21 cellular contexts compared by ENCODE assay signal in genomic region chr11:72984448-72985077, GRCh38.
"Had no signal": no experiment of that assay in that cellular context is flagged by ENCODE, and none has a peak within 500 bp of the region (broad histone marks: within the 10 kb centered on the region; RNA-seq: fewer than 3 reads in every experiment).

No MANE protein-coding gene starts in this region.

- H3K4me1 ChIP-seq: prostate gland had no signal

- H3K27ac ChIP-seq: prostate gland had no signal

- H3K27me3 ChIP-seq: heart left ventricle, spleen had no signal

- H3K9me3 ChIP-seq: heart left ventricle, mucosa of descending colon, prostate gland, spleen had no signal

- H3K9me3 Mint-ChIP-seq: activated CD4-positive, alpha-beta T cell treated with anti-CD3 and anti-CD28 coated beads, Interleukin-2, amount 10 ng/mL, durations not matched to agents 24 days and 14 days; effector memory CD8-positive, alpha-beta T cell; naive thymus-derived CD4-positive, alpha-beta T cell; stimulated activated effector memory CD8-positive, alpha-beta T cell treated with anti-CD3 and anti-CD28 coated beads, Interleukin-12 subunit alpha, Interleukin-12 subunit beta, amount 100 ng/mL, for 72 hours had no signal

- H3K27me3 Mint-ChIP-seq: activated CD4-positive, alpha-beta T cell treated with anti-CD3 and anti-CD28 coated beads, Interleukin-2, amount 10 ng/mL, durations not matched to agents 24 days and 14 days; activated naive CD8-positive, alpha-beta T cell; effector memory CD8-positive, alpha-beta T cell; naive thymus-derived CD4-positive, alpha-beta T cell had no signal

- H3K4me3 Mint-ChIP-seq: activated CD4-positive, alpha-beta T cell treated with anti-CD3 and anti-CD28 coated beads, Interleukin-2, amount 10 ng/mL, durations not matched to agents 24 days and 14 days; activated CD8-positive, alpha-beta T cell treated with anti-CD3 and anti-CD28 coated beads, Interleukin-2, amount 10 ng/mL, durations not matched to agents 7 days and 5 days; activated naive CD8-positive, alpha-beta T cell; effector memory CD8-positive, alpha-beta T cell; naive thymus-derived CD4-positive, alpha-beta T cell; stimulated activated effector memory CD8-positive, alpha-beta T cell treated with anti-CD3 and anti-CD28 coated beads, Interleukin-12 subunit alpha, Interleukin-12 subunit beta, amount 100 ng/mL, for 72 hours had no signal

- H3K4me1 Mint-ChIP-seq: stimulated activated effector memory CD8-positive, alpha-beta T cell treated with anti-CD3 and anti-CD28 coated beads, Interleukin-12 subunit alpha, Interleukin-12 subunit beta, amount 100 ng/mL, for 72 hours had no signal

- DNase-seq: activated CD4-positive, alpha-beta T cell treated with anti-CD3 and anti-CD28 coated beads, Interleukin-2, amount 10 ng/mL, durations not matched to agents 24 days and 14 days; activated CD4-positive, CD25-positive, alpha-beta regulatory T cell; activated CD8-positive, alpha-beta memory T cell treated with anti-CD3 and anti-CD28 coated beads, Interleukin-2, amount 50 U/mL, for 4 hours; activated CD8-positive, alpha-beta T cell treated with anti-CD3 and anti-CD28 coated beads, Interleukin-2, amount 10 ng/mL, durations not matched to agents 7 days and 5 days; activated gamma-delta T cell treated with Interleukin-2 at 50 U/mL for 16 hours; activated T-cell treated with anti-CD3 and anti-CD28 coated beads, Interleukin-2, amount 50 U/mL, for 48 hours; dermis blood vessel endothelial cell; effector memory CD8-positive, alpha-beta T cell; heart left ventricle; left cardiac atrium; mucosa of descending colon; naive thymus-derived CD4-positive, alpha-beta T cell; occipital lobe; spleen; stimulated activated CD4-positive, alpha-beta T cell treated with anti-CD3 and anti-CD28 coated beads, Interleukin-2, amount 100 ng/mL, for 24 hours; T-helper 2 cell had no signal

- H3K4me3 ChIP-seq: heart left ventricle, lung, mucosa of descending colon, prostate gland, spleen had no signal

- H3K27ac Mint-ChIP-seq: activated CD4-positive, alpha-beta T cell treated with anti-CD3 and anti-CD28 coated beads, Interleukin-2, amount 10 ng/mL, durations not matched to agents 24 days and 14 days; activated CD8-positive, alpha-beta T cell treated with anti-CD3 and anti-CD28 coated beads, Interleukin-2, amount 10 ng/mL, durations not matched to agents 7 days and 5 days; activated naive CD8-positive, alpha-beta T cell; naive thymus-derived CD4-positive, alpha-beta T cell; stimulated activated effector memory CD8-positive, alpha-beta T cell treated with anti-CD3 and anti-CD28 coated beads, Interleukin-12 subunit alpha, Interleukin-12 subunit beta, amount 100 ng/mL, for 72 hours had no signal

- ATAC-seq: activated CD8-positive, alpha-beta T cell treated with anti-CD3 and anti-CD28 coated beads, Interleukin-2, amount 10 ng/mL, durations not matched to agents 7 days and 5 days; effector memory CD8-positive, alpha-beta T cell; mucosa of descending colon; naive thymus-derived CD4-positive, alpha-beta T cell; sciatic nerve; stimulated activated effector memory CD8-positive, alpha-beta T cell treated with anti-CD3 and anti-CD28 coated beads, Interleukin-12 subunit alpha, Interleukin-12 subunit beta, amount 100 ng/mL, for 72 hours had no signal

- H3K36me3 ChIP-seq: prostate gland had no signal
